Comparison of ENCODE assay signal across 10 cellular contexts in the genomic region with DNA sequence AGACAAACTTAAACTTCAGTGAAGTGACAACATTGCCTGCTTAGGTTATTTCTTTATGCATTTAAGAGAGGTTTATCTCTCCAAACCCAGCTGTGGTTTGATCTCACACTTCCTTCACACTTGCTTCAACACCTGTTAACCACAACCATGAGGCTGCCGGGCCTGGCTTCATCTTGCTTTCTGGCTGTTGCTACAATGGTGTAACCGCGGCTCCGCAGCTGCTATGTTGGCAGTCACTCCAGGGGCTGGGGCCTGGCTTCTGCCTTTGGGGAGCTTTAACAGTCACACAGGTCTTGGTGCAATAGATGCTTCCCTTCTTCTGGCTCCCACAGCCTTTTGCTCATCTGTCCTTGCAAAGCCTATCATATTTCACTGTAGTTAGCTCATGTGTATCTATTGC.
DNase-seq lines count a peak whose midpoint lies in the region; ATAC-seq, FAIRE-seq and TF ChIP-seq lines count a peak whose summit lies in the region.
"Had no signal": no experiment of that assay in that cellular context is flagged by ENCODE, and none has a peak within 500 bp of the region (broad histone marks: within the 10 kb centered on the region; RNA-seq: fewer than 3 reads in every experiment).

No MANE protein-coding gene starts in this region.

- no peak for TF ChIP-seq CTCF in chondrocyte (IDR thresholded peaks at IDR 0.05)

- DNase-seq in activated CD4-positive, alpha-beta T cell treated with anti-CD3 and anti-CD28 coated beads for 48 hours, result peak; percentile 36
- no peak for DNase-seq in activated CD4-positive, alpha-beta T cell treated with anti-CD3 and anti-CD28 coated beads, Interleukin-2, amount 50 U/mL, for 4 hours
- peak; percentile 15 for DNase-seq in T-helper 9 cell
- peak; percentile 42 for DNase-seq in chondrocyte (ENCODE audit: low spot score)
- DNase-seq in stimulated activated effector memory CD8-positive, alpha-beta T cell treated with anti-CD3 and anti-CD28 coated beads, Interleukin-12 subunit alpha, Interleukin-12 subunit beta, amount 100 ng/mL, for 72 hours (ENCODE audit: low spot score in 2 of 2), result peak; percentile 6 to 61
- no peak for DNase-seq in GM19239 (ENCODE audit: insufficient read length, low spot score)
- DNase-seq in G401 (ENCODE audit: low spot score), result no peak
- no peak for DNase-seq in caudate nucleus (lab: John Stamatoyannopoulos, UW)
- DNase-seq: BE2C had no signal

- H3K4me3 Mint-ChIP-seq in chondrocyte (ENCODE audit: unreplicated experiment), result no peak overlapping the region
- H3K4me3 Mint-ChIP-seq in stimulated activated effector memory CD8-positive, alpha-beta T cell treated with anti-CD3 and anti-CD28 coated beads, Interleukin-12 subunit alpha, Interleukin-12 subunit beta, amount 100 ng/mL, for 72 hours, result no peak overlapping the region

- peaks cover 2% of the 10 kb centered on the region for H3K27me3 Mint-ChIP-seq in chondrocyte (ENCODE audit: low read depth)

- H3K27ac Mint-ChIP-seq in chondrocyte (ENCODE audit: unreplicated experiment), result no peak overlapping the region
- no peak overlapping the region for H3K27ac Mint-ChIP-seq in stimulated activated effector memory CD8-positive, alpha-beta T cell treated with anti-CD3 and anti-CD28 coated beads, Interleukin-12 subunit alpha, Interleukin-12 subunit beta, amount 100 ng/mL, for 72 hours

- no peaks in the 10 kb centered on the region for H3K36me3 Mint-ChIP-seq in chondrocyte (ENCODE audit: low read depth)
- no peaks in the 10 kb centered on the region for H3K36me3 Mint-ChIP-seq in stimulated activated effector memory CD8-positive, alpha-beta T cell treated with anti-CD3 and anti-CD28 coated beads, Interleukin-12 subunit alpha, Interleukin-12 subunit beta, amount 100 ng/mL, for 72 hours

- no peak for FAIRE-seq in GM19239 (lab: Jason Lieb, UNC)

- H3K4me1 Mint-ChIP-seq in chondrocyte (ENCODE audit: low read depth), result peaks cover 4% of the 10 kb centered on the region
- peaks cover 22% of the 10 kb centered on the region for H3K4me1 Mint-ChIP-seq in stimulated activated effector memory CD8-positive, alpha-beta T cell treated with anti-CD3 and anti-CD28 coated beads, Interleukin-12 subunit alpha, Interleukin-12 subunit beta, amount 100 ng/mL, for 72 hours

- H3K9me3 Mint-ChIP-seq in chondrocyte (ENCODE audit: low read depth), result no peaks in the 10 kb centered on the region
- H3K9me3 Mint-ChIP-seq in stimulated activated effector memory CD8-positive, alpha-beta T cell treated with anti-CD3 and anti-CD28 coated beads, Interleukin-12 subunit alpha, Interleukin-12 subunit beta, amount 100 ng/mL, for 72 hours, result no peaks in the 10 kb centered on the region

- no peak overlapping the region for H3K27ac ChIP-seq in caudate nucleus (ENCODE audit: low read depth, low read length)
- H3K27ac ChIP-seq: breast epithelium had no signal

- in situ Hi-C loops in G401 (cut with HindIII; ENCODE audit: low sequenced_read_pairs), result no loop called here

- ATAC-seq in stimulated activated effector memory CD8-positive, alpha-beta T cell treated with anti-CD3 and anti-CD28 coated beads, Interleukin-12 subunit alpha, Interleukin-12 subunit beta, amount 100 ng/mL, for 72 hours, result peak; percentile 90

Comparison
In these comparisons a context has a peak if more than half of its experiments do, and no peak if none do; other contexts are left out.
1. DNase-seq: peak in activated CD4-positive, alpha-beta T cell treated with anti-CD3 and anti-CD28 coated beads for 48 hours (single experiment), T-helper 9 cell (single experiment), chondrocyte (single experiment) and stimulated activated effector memory CD8-positive, alpha-beta T cell treated with anti-CD3 and anti-CD28 coated beads, Interleukin-12 subunit alpha, Interleukin-12 subunit beta, amount 100 ng/mL, for 72 hours (2 of 2); none in activated CD4-positive, alpha-beta T cell treated with anti-CD3 and anti-CD28 coated beads, Interleukin-2, amount 50 U/mL, for 4 hours (0 of 2), GM19239 (single experiment), G401 (single experiment) and caudate nucleus (0 of 61).